ENCODE assay signal across 7 cellular contexts in genomic region chr1:35577071-35577998, GRCh38. TPM values are rescaled to one million over a fixed set of nuclear protein-coding genes. Genes with fewer than 3 reads are reported as not detected.
DNase-seq lines count a peak whose midpoint lies in the region; ATAC-seq, FAIRE-seq and TF ChIP-seq lines count a peak whose summit lies in the region.

No MANE protein-coding gene starts in this region.

- peak overlapping the region; percentile 81 for H3K27ac Mint-ChIP-seq in activated naive CD8-positive, alpha-beta T cell treated with anti-CD3 and anti-CD28 coated beads, Interleukin-2, amount 50 U/mL, for 24 hours

- no peaks in the 10 kb centered on the region; the same call in 1 of the 2 replicates for H3K27me3 ChIP-seq in OCI-LY1 (ENCODE audit: insufficient read depth, low read length)
- peaks cover 14% of the 10 kb centered on the region for H3K27me3 ChIP-seq in keratinocyte (ENCODE audit: control insufficient read depth, extremely low read depth, insufficient read depth, low read length)

- H3K9me2 ChIP-seq in OCI-LY1 (ENCODE audit: low read depth, low read length): no peaks in the 10 kb centered on the region

- no peaks in the 10 kb centered on the region for H3K9me1 ChIP-seq in keratinocyte (ENCODE audit: control insufficient read depth, extremely low read depth, insufficient read depth, low read length)

- no peaks in the 10 kb centered on the region for H3K36me3 Mint-ChIP-seq in activated naive CD8-positive, alpha-beta T cell treated with anti-CD3 and anti-CD28 coated beads, Interleukin-2, amount 50 U/mL, for 24 hours (ENCODE audit: low read depth)

- H3K9me3 ChIP-seq in OCI-LY1 (ENCODE audit: low read length) (no peaks in the 10 kb centered on the region), keratinocyte (ENCODE audit: control insufficient read depth, low read depth, low read length) (no peaks in the 10 kb centered on the region)

- FAIRE-seq in keratinocyte (lab: Jason Lieb, UNC): no peak

- dilution Hi-C loops in keratinocyte (cut with MboI; ENCODE audit: extremely low pct_ligation_motif_present, low sequenced_read_pairs): no loop called here

- H3K4me2 ChIP-seq in OCI-LY1 (ENCODE audit: low read length) (peak overlapping the region; percentile 83), keratinocyte (ENCODE audit: control insufficient read depth, extremely low read depth, insufficient read depth, low read depth, low read length) (peak overlapping the region; percentile 22)

- peak overlapping the region; percentile 84 for H3K4me3 Mint-ChIP-seq in activated naive CD8-positive, alpha-beta T cell treated with anti-CD3 and anti-CD28 coated beads, Interleukin-2, amount 50 U/mL, for 24 hours

- no peaks in the 10 kb centered on the region for H4K20me1 ChIP-seq in OCI-LY1 (ENCODE audit: insufficient read depth, low read length)
- no peaks in the 10 kb centered on the region for H4K20me1 ChIP-seq in keratinocyte (ENCODE audit: control insufficient read depth, extremely low read depth, insufficient read depth, low read length)

- H3K4me1 Mint-ChIP-seq in activated naive CD8-positive, alpha-beta T cell treated with anti-CD3 and anti-CD28 coated beads, Interleukin-2, amount 50 U/mL, for 24 hours: peaks cover 21% of the 10 kb centered on the region

- no peak overlapping the region for H3K27ac ChIP-seq in OCI-LY1 (ENCODE audit: low read depth, low read length, poor library complexity, severe bottlenecking)
- H3K27ac ChIP-seq in keratinocyte (ENCODE audit: control insufficient read depth, insufficient read depth, low read length): no peak overlapping the region

- peak overlapping the region; percentile 67 for H3K9ac ChIP-seq in OCI-LY1 (ENCODE audit: low read length)
- H3K9ac ChIP-seq in keratinocyte (ENCODE audit: control insufficient read depth, extremely low read depth, insufficient read depth, low read length): no peak overlapping the region

- no peaks in the 10 kb centered on the region for H3K9me3 Mint-ChIP-seq in activated naive CD8-positive, alpha-beta T cell treated with anti-CD3 and anti-CD28 coated beads, Interleukin-2, amount 50 U/mL, for 24 hours

- H3K4me3 ChIP-seq in OCI-LY1 (ENCODE audit: low read depth, low read length, poor library complexity, severe bottlenecking) (peak overlapping the region; percentile 59), keratinocyte (ENCODE audit: control insufficient read depth in 2 of 3, extremely low read depth in 1 of 3, insufficient read depth in 2 of 3, low read depth in 1 of 3, low read length in 3 of 3) (no peak overlapping the region)

- ATAC-seq in GM21381 (IDR thresholded peaks at IDR 0.05; ENCODE audit: unreplicated experiment): peak; percentile 75
- ATAC-seq in activated naive CD8-positive, alpha-beta T cell treated with anti-CD3 and anti-CD28 coated beads, Interleukin-2, amount 50 U/mL, for 24 hours: peak; percentile 81

- H3F3A ChIP-seq in OCI-LY1 (ENCODE audit: insufficient read depth, low read length): no peaks in the 10 kb centered on the region

- peak; percentile 69 for DNase-seq in activated naive CD8-positive, alpha-beta T cell treated with anti-CD3 and anti-CD28 coated beads, Interleukin-2, amount 50 U/mL, for 24 hours
- DNase-seq in keratinocyte (ENCODE audit: low read depth, low spot score): no peak
- DNase-seq in stimulated activated CD4-positive, alpha-beta T cell treated with anti-CD3 and anti-CD28 coated beads, TNF-alpha, amount 100 ng/mL, for 1 hour (ENCODE audit: low read depth in 3 of 3, low spot score in 1 of 3): peak in 2 of 3 donors; percentile 17 to 32
- no peak for DNase-seq in GOT3 (lab: John Stamatoyannopoulos, UW)
- DNase-seq in NCI-H1436 treated with DMSO at 0.1 percent for 48 hours (lab: John Stamatoyannopoulos, UW): no peak

- H3K4me1 ChIP-seq in OCI-LY1 (ENCODE audit: insufficient read depth, low read length, severe bottlenecking) (peaks cover 29% of the 10 kb centered on the region), keratinocyte (ENCODE audit: control insufficient read depth, extremely low read depth, insufficient read depth, low read length) (peaks cover 24% of the 10 kb centered on the region)

- H2AFZ ChIP-seq in OCI-LY1 (ENCODE audit: low read length) (peak overlapping the region; percentile 92), keratinocyte (ENCODE audit: control insufficient read depth, low read length) (peak overlapping the region; percentile 30)

- TF ChIP-seq CTCF in OCI-LY1 (IDR thresholded peaks at IDR 0.05; ENCODE audit: low read length): no peak
- TF ChIP-seq CTCF in keratinocyte (optimal IDR thresholded peaks at IDR 0.05 in 1 of 3, IDR thresholded peaks at IDR 0.05 in 1 of 3, conservative IDR thresholded peaks at IDR 0.05 in 1 of 3; ENCODE audit: extremely low read depth in 1 of 3, insufficient read depth in 2 of 3, low read length in 3 of 3): no peak

- H3K79me2 ChIP-seq in OCI-LY1 (ENCODE audit: insufficient read depth, low read length) (no peaks in the 10 kb centered on the region), keratinocyte (ENCODE audit: control insufficient read depth, insufficient read depth, low read length) (no peaks in the 10 kb centered on the region)

- peaks cover 2% of the 10 kb centered on the region for H3K27me3 Mint-ChIP-seq in activated naive CD8-positive, alpha-beta T cell treated with anti-CD3 and anti-CD28 coated beads, Interleukin-2, amount 50 U/mL, for 24 hours

- no peaks in the 10 kb centered on the region for H3K36me3 ChIP-seq in OCI-LY1 (ENCODE audit: insufficient read depth, low read length)
- H3K36me3 ChIP-seq in keratinocyte (ENCODE audit: control insufficient read depth in 2 of 2, extremely low read depth in 1 of 2, insufficient read depth in 2 of 2, low read length in 2 of 2): no peaks in the 10 kb centered on the region

RNA-seq across cellular contexts. Expression of gene TFAP2E, which starts 4.2 kb away (rescaled TPM):
- polyA plus RNA-seq in keratinocyte: 0.26 to 0.67 TPM (median 0.51 TPM) in 3 replicates
- polyA plus RNA-seq in keratinocyte (2011; ENCODE audit: low read depth): 0.19 TPM
- 0.49 and 0.56 TPM in 2 replicates for polyA plus RNA-seq in keratinocyte (2011; cell fraction: cytosol; rRNA removed)
- 2.1 and 2.7 TPM in 2 replicates for polyA plus RNA-seq in keratinocyte (2011; cell fraction: nucleus; rRNA removed)
- polyA plus RNA-seq in keratinocyte (2012; ENCODE audit: low replicate concordance): 0.74 and 1.2 TPM in 2 replicates
- 0.30 TPM in 1 of 3 replicates, not detected in the others for polyA minus RNA-seq in keratinocyte
- polyA minus RNA-seq in keratinocyte (2011; cell fraction: cytosol; rRNA and poly(A)+ RNA removed): 1.2 TPM
- polyA minus RNA-seq in keratinocyte (2011; cell fraction: nucleus; rRNA and poly(A)+ RNA removed): 0.21 and 0.78 TPM in 2 replicates

RNA-seq across cellular contexts. Expression of gene NCDN, which starts 19.7 kb away (rescaled TPM):
- 10.5 to 16.6 TPM (median 15.9 TPM) in 3 replicates for polyA plus RNA-seq in keratinocyte
- 4.2 TPM for polyA plus RNA-seq in keratinocyte (2011; ENCODE audit: low read depth)
- polyA plus RNA-seq in keratinocyte (2011; cell fraction: cytosol; rRNA removed): 10.6 and 19.1 TPM in 2 replicates
- 25.0 and 33.5 TPM in 2 replicates for polyA plus RNA-seq in keratinocyte (2011; cell fraction: nucleus; rRNA removed)
- 9.3 and 20.4 TPM in 2 replicates for polyA plus RNA-seq in keratinocyte (2012; ENCODE audit: low replicate concordance)
- 12.4 to 26.9 TPM (median 15.3 TPM) in 3 replicates for polyA minus RNA-seq in keratinocyte
- 28.2 TPM for polyA minus RNA-seq in keratinocyte (2011; cell fraction: cytosol; rRNA and poly(A)+ RNA removed)
- polyA minus RNA-seq in keratinocyte (2011; cell fraction: nucleus; rRNA and poly(A)+ RNA removed): 28.8 and 30.6 TPM in 2 replicates

RNA-seq across cellular contexts. Expression of gene KIAA0319L, which starts 20.1 kb away (rescaled TPM):
- polyA plus RNA-seq in keratinocyte: 23.8 to 29.6 TPM (median 25.8 TPM) in 3 replicates
- polyA plus RNA-seq in keratinocyte (2011; ENCODE audit: low read depth): 12.4 TPM
- polyA plus RNA-seq in keratinocyte (2011; cell fraction: cytosol; rRNA removed): 16.9 and 18.8 TPM in 2 replicates
- 66.8 and 71.1 TPM in 2 replicates for polyA plus RNA-seq in keratinocyte (2011; cell fraction: nucleus; rRNA removed)
- 16.1 and 18.6 TPM in 2 replicates for polyA plus RNA-seq in keratinocyte (2012; ENCODE audit: low replicate concordance)
- 23.4 to 45.5 TPM (median 43.1 TPM) in 3 replicates for polyA minus RNA-seq in keratinocyte
- polyA minus RNA-seq in keratinocyte (2011; cell fraction: cytosol; rRNA and poly(A)+ RNA removed): 17.5 TPM
- 46.7 and 72.4 TPM in 2 replicates for polyA minus RNA-seq in keratinocyte (2011; cell fraction: nucleus; rRNA and poly(A)+ RNA removed)

Comparison
In these comparisons a context has a peak if more than half of its experiments do, and no peak if none do; other contexts are left out.
1. DNase-seq: peak in activated naive CD8-positive, alpha-beta T cell treated with anti-CD3 and anti-CD28 coated beads, Interleukin-2, amount 50 U/mL, for 24 hours (single experiment) and stimulated activated CD4-positive, alpha-beta T cell treated with anti-CD3 and anti-CD28 coated beads, TNF-alpha, amount 100 ng/mL, for 1 hour (2 of 3); none in keratinocyte (single experiment), GOT3 (single experiment) and NCI-H1436 treated with DMSO at 0.1 percent for 48 hours (single experiment).